In the genomic region with DNA sequence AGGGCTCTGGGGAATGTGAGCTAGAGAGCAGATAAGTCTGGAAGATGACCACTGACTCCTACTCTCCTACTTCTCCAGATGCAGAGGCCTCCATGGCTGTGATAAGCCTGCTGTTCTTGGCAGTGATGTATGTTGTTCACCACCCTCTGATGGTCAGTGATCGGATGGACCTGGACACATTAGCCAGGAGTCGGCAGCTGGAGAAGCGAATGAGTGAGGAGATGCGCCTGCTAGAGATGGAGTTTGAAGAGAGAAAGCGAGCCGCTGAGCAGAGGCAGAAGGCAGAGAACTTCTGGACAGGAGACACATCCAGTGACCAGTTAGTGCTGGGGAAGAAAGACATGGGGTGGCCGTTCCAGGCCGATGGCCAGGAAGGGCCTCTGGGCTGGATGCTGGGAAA, we compare ENCODE assay signal across 10 cellular contexts. TPM values are rescaled to one million over a fixed set of nuclear protein-coding genes. Genes with fewer than 3 reads are reported as not detected.
DNase-seq lines count a peak whose midpoint lies in the region; ATAC-seq and TF ChIP-seq lines count a peak whose summit lies in the region.
"Had no signal": no experiment of that assay in that cellular context is flagged by ENCODE, and none has a peak within 500 bp of the region (broad histone marks: within the 10 kb centered on the region; RNA-seq: fewer than 3 reads in every experiment).

No MANE protein-coding gene starts in this region.

- no peak for TF ChIP-seq CTCF in DOHH2 (IDR thresholded peaks at IDR 0.05; ENCODE audit: low read depth, low read length, poor library complexity, severe bottlenecking)

- peaks cover 9% of the 10 kb centered on the region for H3K36me3 Mint-ChIP-seq in CD4-positive, CD25-positive, alpha-beta regulatory T cell
- H3K36me3 Mint-ChIP-seq in activated CD4-positive, alpha-beta memory T cell treated with anti-CD3 and anti-CD28 coated beads, Interleukin-2, amount 10 ng/mL, durations not matched to agents 7 days and 5 days (ENCODE audit: low read depth) = peaks cover 52% of the 10 kb centered on the region
- H3K36me3 Mint-ChIP-seq in naive thymus-derived CD4-positive, alpha-beta T cell = peaks cover 0 to 28% (median 0%) of the 10 kb centered on the region in 5 donors

- CTCF ChIA-PET in activated CD4-positive, alpha-beta memory T cell treated with anti-CD3 and anti-CD28 coated beads, Interleukin-2, amount 10 ng/mL, durations not matched to agents 7 days and 5 days (lab: Charles Lee) = interaction anchor here (3.5 kb wide), 1 partner anchor 9 kb away, joined by 28 read pairs; a partner anchor contains a TSS
- CTCF ChIA-PET in naive thymus-derived CD4-positive, alpha-beta T cell (lab: Charles Lee) = interaction anchor here (0.5 kb wide), 1 partner anchor 18 kb away, joined by 3 read pairs; no protein-coding TSS in a partner anchor

- H3K4me3 ChIP-seq in CD4-positive, CD25-positive, alpha-beta regulatory T cell (ENCODE audit: low read depth, low read length) = peak overlapping the region; percentile 81
- H3K4me3 ChIP-seq in DOHH2 (ENCODE audit: low read length) = peak overlapping the region; percentile 89
- peak overlapping the region; percentile 76 for H3K4me3 ChIP-seq in naive thymus-derived CD4-positive, alpha-beta T cell (ENCODE audit: low read length)

- intact Hi-C loops in naive thymus-derived CD4-positive, alpha-beta T cell (cut with micrococcal nuclease) = loop anchor here (1.0 to 10.0 kb wide), 3 partner anchors 9 to 638 kb away; a partner anchor contains a TSS
- intact Hi-C loops in posterior vena cava (cut with DNase I) = no loop called here

- POLR2A ChIA-PET in activated CD4-positive, alpha-beta memory T cell treated with anti-CD3 and anti-CD28 coated beads, Interleukin-2, amount 10 ng/mL, durations not matched to agents 7 days and 5 days (lab: Charles Lee) = interaction anchor here (0.5 to 11.7 kb wide), 6 partner anchors 10 to 211 kb away, joined by 3 to 422 read pairs (median 14); a partner anchor contains a TSS
- POLR2A ChIA-PET in naive thymus-derived CD4-positive, alpha-beta T cell (lab: Charles Lee) = interaction anchor here (1.1 to 2.1 kb wide), 4 partner anchors 8 to 37 kb away, joined by 3 to 16 read pairs (median 4); a partner anchor contains a TSS

- H3K27me3 ChIP-seq in CD4-positive, CD25-positive, alpha-beta regulatory T cell (ENCODE audit: control insufficient read depth, insufficient read depth, low read length) = no peaks in the 10 kb centered on the region
- H3K27me3 ChIP-seq in DOHH2 (ENCODE audit: control insufficient read depth, low read length) = no peaks in the 10 kb centered on the region
- no peaks in the 10 kb centered on the region for H3K27me3 ChIP-seq in naive thymus-derived CD4-positive, alpha-beta T cell (ENCODE audit: control insufficient read depth in 2 of 2, insufficient read depth in 2 of 2, low read length in 2 of 2)

- peaks cover 0 to 47% (median 24%) of the 10 kb centered on the region in 4 donors for H3K4me1 Mint-ChIP-seq in CD4-positive, CD25-positive, alpha-beta regulatory T cell
- H3K4me1 Mint-ChIP-seq in activated CD4-positive, alpha-beta memory T cell treated with anti-CD3 and anti-CD28 coated beads, Interleukin-2, amount 10 ng/mL, durations not matched to agents 7 days and 5 days = peaks cover 68% of the 10 kb centered on the region
- H3K4me1 Mint-ChIP-seq in naive thymus-derived CD4-positive, alpha-beta T cell = peaks cover 12 to 65% (median 28%) of the 10 kb centered on the region in 7 donors

- H3K4me1 ChIP-seq in CD4-positive, CD25-positive, alpha-beta regulatory T cell (ENCODE audit: control insufficient read depth, insufficient read depth, low read length, poor library complexity, severe bottlenecking) = peaks cover 34% of the 10 kb centered on the region
- peaks cover 48% of the 10 kb centered on the region for H3K4me1 ChIP-seq in DOHH2 (ENCODE audit: control insufficient read depth, low read length)
- H3K4me1 ChIP-seq in naive thymus-derived CD4-positive, alpha-beta T cell (ENCODE audit: control insufficient read depth in 2 of 2, insufficient read depth in 2 of 2, low read length in 2 of 2) = peaks cover 21 to 26% of the 10 kb centered on the region in 2 donors

- ATAC-seq in CD4-positive, CD25-positive, alpha-beta regulatory T cell (ENCODE audit: low read depth in 2 of 2) = no peak
- ATAC-seq in naive thymus-derived CD4-positive, alpha-beta T cell = no peak
- no peak for ATAC-seq in GM19397 (IDR thresholded peaks at IDR 0.05; ENCODE audit: unreplicated experiment)
- ATAC-seq: left lung, Right ventricle myocardium inferior had no signal

- no peaks in the 10 kb centered on the region for H3K9me2 ChIP-seq in DOHH2 (replicated peaks; ENCODE audit: control insufficient read depth, low read length)

- H3F3A ChIP-seq in DOHH2 (ENCODE audit: control insufficient read depth, insufficient read depth) = peaks cover 12% of the 10 kb centered on the region

- DNase-seq in CD4-positive, CD25-positive, alpha-beta regulatory T cell = no peak
- no peak for DNase-seq in activated CD4-positive, alpha-beta memory T cell treated with anti-CD3 and anti-CD28 coated beads, Interleukin-2, amount 10 ng/mL, durations not matched to agents 7 days and 5 days
- no peak for DNase-seq in naive thymus-derived CD4-positive, alpha-beta T cell
- DNase-seq in NCI-H446 (lab: John Stamatoyannopoulos, UW) (no peak), posterior vena cava (ENCODE audit: low spot score) (no peak)
- DNase-seq: left lung had no signal

- H3K27ac Mint-ChIP-seq in CD4-positive, CD25-positive, alpha-beta regulatory T cell = peak overlapping the region in 2 of 3 donors; percentile 73 to 96
- peak overlapping the region; percentile 85 for H3K27ac Mint-ChIP-seq in activated CD4-positive, alpha-beta memory T cell treated with anti-CD3 and anti-CD28 coated beads, Interleukin-2, amount 10 ng/mL, durations not matched to agents 7 days and 5 days
- H3K27ac Mint-ChIP-seq in naive thymus-derived CD4-positive, alpha-beta T cell = peak overlapping the region in 2 of 9 donors; percentile 10 to 91
- H3K27ac Mint-ChIP-seq: type B pancreatic cell had no signal

- peak overlapping the region; percentile 66 for H3K27ac ChIP-seq in CD4-positive, CD25-positive, alpha-beta regulatory T cell (ENCODE audit: insufficient read depth, low read length, poor library complexity, severe bottlenecking)
- no peak overlapping the region for H3K27ac ChIP-seq in DOHH2 (ENCODE audit: low read depth, low read length)
- H3K27ac ChIP-seq in naive thymus-derived CD4-positive, alpha-beta T cell (ENCODE audit: low read depth, low read length) = no peak overlapping the region
- H3K27ac ChIP-seq: left lung had no signal

- no peaks in the 10 kb centered on the region for H3K9me3 ChIP-seq in CD4-positive, CD25-positive, alpha-beta regulatory T cell (ENCODE audit: control insufficient read depth in 2 of 2, low read length in 2 of 2)
- no peaks in the 10 kb centered on the region for H3K9me3 ChIP-seq in DOHH2 (ENCODE audit: control insufficient read depth, insufficient read depth, low read length)
- H3K9me3 ChIP-seq in naive thymus-derived CD4-positive, alpha-beta T cell (ENCODE audit: control insufficient read depth in 2 of 3, low read length in 3 of 3) = no peaks in the 10 kb centered on the region
- H3K9me3 ChIP-seq: left lung had no signal

- H3K4me2 ChIP-seq in DOHH2 (ENCODE audit: low read length) = peak overlapping the region; percentile 84

- no peaks in the 10 kb centered on the region for H3K9me3 Mint-ChIP-seq in CD4-positive, CD25-positive, alpha-beta regulatory T cell
- H3K9me3 Mint-ChIP-seq in activated CD4-positive, alpha-beta memory T cell treated with anti-CD3 and anti-CD28 coated beads, Interleukin-2, amount 10 ng/mL, durations not matched to agents 7 days and 5 days = no peaks in the 10 kb centered on the region
- H3K9me3 Mint-ChIP-seq in naive thymus-derived CD4-positive, alpha-beta T cell = no peaks in the 10 kb centered on the region
- H3K9me3 Mint-ChIP-seq: type B pancreatic cell had no signal

- peak overlapping the region in 3 of 4 donors; percentile 61 to 96 (median 68) for H3K4me3 Mint-ChIP-seq in CD4-positive, CD25-positive, alpha-beta regulatory T cell
- H3K4me3 Mint-ChIP-seq in activated CD4-positive, alpha-beta memory T cell treated with anti-CD3 and anti-CD28 coated beads, Interleukin-2, amount 10 ng/mL, durations not matched to agents 7 days and 5 days = peak overlapping the region; percentile 89
- peak overlapping the region in 3 of 10 donors; percentile 17 to 95 (median 23) for H3K4me3 Mint-ChIP-seq in naive thymus-derived CD4-positive, alpha-beta T cell

- H3K27me3 Mint-ChIP-seq in CD4-positive, CD25-positive, alpha-beta regulatory T cell = no peaks in the 10 kb centered on the region
- no peaks in the 10 kb centered on the region for H3K27me3 Mint-ChIP-seq in activated CD4-positive, alpha-beta memory T cell treated with anti-CD3 and anti-CD28 coated beads, Interleukin-2, amount 10 ng/mL, durations not matched to agents 7 days and 5 days
- peaks cover 0 to 7% (median 0%) of the 10 kb centered on the region in 5 donors for H3K27me3 Mint-ChIP-seq in naive thymus-derived CD4-positive, alpha-beta T cell

- peaks cover 8% of the 10 kb centered on the region for H3K36me3 ChIP-seq in CD4-positive, CD25-positive, alpha-beta regulatory T cell (ENCODE audit: control insufficient read depth, insufficient read depth, low read length)
- peaks cover 42% of the 10 kb centered on the region for H3K36me3 ChIP-seq in DOHH2 (ENCODE audit: control insufficient read depth, low read length)
- H3K36me3 ChIP-seq in naive thymus-derived CD4-positive, alpha-beta T cell (ENCODE audit: control insufficient read depth in 2 of 3, insufficient read depth in 3 of 3, low read length in 3 of 3) = no peaks in the 10 kb centered on the region
- H3K36me3 ChIP-seq: left lung had no signal

- peaks cover 55% of the 10 kb centered on the region for H3K79me2 ChIP-seq in DOHH2 (ENCODE audit: control insufficient read depth, low read length)

- H4K20me1 ChIP-seq in DOHH2 (ENCODE audit: control insufficient read depth, insufficient read depth, low read depth, low read length) = peaks cover 3% of the 10 kb centered on the region; the same call in 1 of the 2 replicates

RNA-seq across cellular contexts. Expression of a gene that starts 1.4 kb away (rescaled TPM):
- 27.8 TPM for total RNA-seq in CD4-positive, CD25-positive, alpha-beta regulatory T cell
- 10 to 100 TPM in 2 of 4 donors, 1 to 10 TPM in 2; 7.5 to 17.5 (median 10.9) TPM for polyA plus RNA-seq in CD4-positive, CD25-positive, alpha-beta regulatory T cell
- 10 to 100 TPM; 43.7 to 46.3 TPM for total RNA-seq in activated CD4-positive, alpha-beta memory T cell treated with anti-CD3 and anti-CD28 coated beads, Interleukin-2, amount 10 ng/mL, durations not matched to agents 7 days and 5 days
- 10 to 100 TPM in 1 of 5 experiments, 1 to 10 TPM in 2, under 1 TPM in 2; 0.79 to 30.4 (median 1.2) TPM for total RNA-seq in naive thymus-derived CD4-positive, alpha-beta T cell
- under 1 TPM; 0.37 to 0.85 TPM for polyA plus RNA-seq in naive thymus-derived CD4-positive, alpha-beta T cell
- total RNA-seq in posterior vena cava = 1 to 10 TPM in 1 of 2 donors, under 1 TPM in 1; 0.69 to 1.5 TPM

RNA-seq across cellular contexts. Expression of a gene that starts 9.0 kb away (rescaled TPM):
- total RNA-seq in CD4-positive, CD25-positive, alpha-beta regulatory T cell = 14.0 TPM
- polyA plus RNA-seq in CD4-positive, CD25-positive, alpha-beta regulatory T cell = 10 to 100 TPM in 1 of 4 donors, 1 to 10 TPM in 3; 4.2 to 10.0 (median 8.1) TPM
- total RNA-seq in activated CD4-positive, alpha-beta memory T cell treated with anti-CD3 and anti-CD28 coated beads, Interleukin-2, amount 10 ng/mL, durations not matched to agents 7 days and 5 days = 10 to 100 TPM; 79.6 to 89.4 TPM
- total RNA-seq in naive thymus-derived CD4-positive, alpha-beta T cell = 10 to 100 TPM in 1 of 5 experiments, under 1 TPM in 4; 0.16 to 50.2 (median 0.66) TPM
- polyA plus RNA-seq in naive thymus-derived CD4-positive, alpha-beta T cell = not detected
- under 1 TPM; 0.51 to 1.00 TPM for total RNA-seq in posterior vena cava

RNA-seq across cellular contexts. Expression of a gene that starts 21.2 kb away (rescaled TPM):
- total RNA-seq in CD4-positive, CD25-positive, alpha-beta regulatory T cell = 295 TPM
- polyA plus RNA-seq in CD4-positive, CD25-positive, alpha-beta regulatory T cell = 10 to 100 TPM; 67.4 to 89.4 (median 83.4) TPM
- 100 to 1,000 TPM; 149 to 156 TPM for total RNA-seq in activated CD4-positive, alpha-beta memory T cell treated with anti-CD3 and anti-CD28 coated beads, Interleukin-2, amount 10 ng/mL, durations not matched to agents 7 days and 5 days
- 100 to 1,000 TPM; 165 to 255 (median 212) TPM for total RNA-seq in naive thymus-derived CD4-positive, alpha-beta T cell
- polyA plus RNA-seq in naive thymus-derived CD4-positive, alpha-beta T cell = 100 to 1,000 TPM in 1 of 2 donors, 10 to 100 TPM in 1; 86.6 to 137 TPM
- total RNA-seq in posterior vena cava = 10 to 100 TPM; 67.2 to 78.3 TPM

Comparison
In these comparisons a context has a peak if more than half of its experiments do, and no peak if none do; other contexts are left out.
1. intact Hi-C loops: an anchor here in naive thymus-derived CD4-positive, alpha-beta T cell (1.0 to 10.0 kb wide); none called in posterior vena cava.